ENCODE assay signal across 1 cellular context in genomic region chr17:82094931-82095776, GRCh38.
TF ChIP-seq lines count a peak whose summit lies in the region.

No MANE protein-coding gene starts in this region.

TF ChIP-seq in HepG2, 621 proteins besides CTCF, POLR2A, EP300 and RAD21 (continues in another document):
- TF ChIP-seq ZNF501 (CRISPR knock-in tag; IDR thresholded peaks at IDR 0.05): peak; percentile 66; the same call in 1 of the 2 replicates
- no peak for TF ChIP-seq IKZF1 (IDR thresholded peaks at IDR 0.05)
- TF ChIP-seq TP53 (CRISPR knock-in tag; conservative IDR thresholded peaks at IDR 0.05): no peak
- TF ChIP-seq SALL1 (CRISPR knock-in tag; IDR thresholded peaks at IDR 0.05): 0 out of 2 replicates have a peak, but pooled peaks have one; percentile 16
- peak; percentile 78; the same call in 1 of the 2 replicates for TF ChIP-seq ZBTB38 (CRISPR knock-in tag; IDR thresholded peaks at IDR 0.05)
- TF ChIP-seq CREB3 (CRISPR knock-in tag; IDR thresholded peaks at IDR 0.05): no peak
- TF ChIP-seq ARNT (IDR thresholded peaks at IDR 0.05): no peak
- TF ChIP-seq TGIF2 (CRISPR knock-in tag; IDR thresholded peaks at IDR 0.05): no peak
- no peak for TF ChIP-seq ZBTB26 (CRISPR knock-in tag; IDR thresholded peaks at IDR 0.05; ENCODE audit: borderline replicate concordance)
- TF ChIP-seq PRMT3 (CRISPR knock-in tag; IDR thresholded peaks at IDR 0.05; ENCODE audit: borderline replicate concordance, low read depth): no peak
- TF ChIP-seq HOXD1 (CRISPR knock-in tag; IDR thresholded peaks at IDR 0.05): no peak
- no peak for TF ChIP-seq STAT6 (CRISPR knock-in tag; IDR thresholded peaks at IDR 0.05; ENCODE audit: borderline replicate concordance)
- TF ChIP-seq HDAC6 (IDR thresholded peaks at IDR 0.05; ENCODE audit: low read depth, low read length): no peak
- no peak for TF ChIP-seq MAZ (IDR thresholded peaks at IDR 0.05; ENCODE audit: borderline replicate concordance, low read depth, low read length)
- 0 out of 2 replicates have a peak, but pooled peaks have one; percentile 9 for TF ChIP-seq MAZ (CRISPR knock-in tag; IDR thresholded peaks at IDR 0.05; ENCODE audit: low read depth)
- TF ChIP-seq ZMYM3 (CRISPR knock-in tag; IDR thresholded peaks at IDR 0.05): no peak
- no peak for TF ChIP-seq ZNF792 (CRISPR knock-in tag; IDR thresholded peaks at IDR 0.05)
- peak; percentile 26 for TF ChIP-seq HNRNPLL (IDR thresholded peaks at IDR 0.05; ENCODE audit: low read depth, low read length, poor library complexity, severe bottlenecking)
- no peak for TF ChIP-seq ZNF589 (CRISPR knock-in tag; conservative IDR thresholded peaks at IDR 0.05)
- no peak for TF ChIP-seq HMGA1 (CRISPR knock-in tag; conservative IDR thresholded peaks at IDR 0.05)
- TF ChIP-seq BRD4 (CRISPR knock-in tag; IDR thresholded peaks at IDR 0.05): no peak
- TF ChIP-seq SRSF4 (IDR thresholded peaks at IDR 0.05; ENCODE audit: low read depth, low read length, poor library complexity, severe bottlenecking): no peak
- TF ChIP-seq FOXA3 (CRISPR knock-in tag; IDR thresholded peaks at IDR 0.05): no peak
- TF ChIP-seq AKAP8 (CRISPR knock-in tag; IDR thresholded peaks at IDR 0.05): 0 out of 2 replicates have a peak, but pooled peaks have one; percentile 17
- no peak for TF ChIP-seq ASH2L (IDR thresholded peaks at IDR 0.05; ENCODE audit: insufficient read length, low read depth, low read length)
- TF ChIP-seq ZNF672 (CRISPR knock-in tag; IDR thresholded peaks at IDR 0.05): no peak
- no peak for TF ChIP-seq IRF2 (CRISPR knock-in tag; IDR thresholded peaks at IDR 0.05)
- TF ChIP-seq SOX6 (IDR thresholded peaks at IDR 0.05): no peak
- no peak for TF ChIP-seq SOX6 (CRISPR knock-in tag; IDR thresholded peaks at IDR 0.05)
- no peak for TF ChIP-seq FOXP4 (CRISPR knock-in tag; IDR thresholded peaks at IDR 0.05)
- TF ChIP-seq DDIT3 (CRISPR knock-in tag; IDR thresholded peaks at IDR 0.05): no peak
- no peak for TF ChIP-seq MTA3 (CRISPR knock-in tag; IDR thresholded peaks at IDR 0.05)
- TF ChIP-seq ZBTB46 (CRISPR knock-in tag; IDR thresholded peaks at IDR 0.05; ENCODE audit: borderline replicate concordance): no peak
- no peak for TF ChIP-seq ZFP36 (IDR thresholded peaks at IDR 0.05; ENCODE audit: borderline replicate concordance, low read depth, low read length, partially characterized antibody)
- TF ChIP-seq ZNF282 (IDR thresholded peaks at IDR 0.05; ENCODE audit: partially characterized antibody): no peak
- no peak for TF ChIP-seq JUN (CRISPR knock-in tag; IDR thresholded peaks at IDR 0.05)
- TF ChIP-seq RFX3 (CRISPR knock-in tag; IDR thresholded peaks at IDR 0.05): no peak
- no peak for TF ChIP-seq XBP1 (CRISPR knock-in tag; IDR thresholded peaks at IDR 0.05)
- no peak for TF ChIP-seq MTA1 (CRISPR knock-in tag; IDR thresholded peaks at IDR 0.05; ENCODE audit: borderline replicate concordance)
- no peak for TF ChIP-seq ZNF468 (CRISPR knock-in tag; IDR thresholded peaks at IDR 0.05)
- no peak for TF ChIP-seq ZNF350 (CRISPR knock-in tag; IDR thresholded peaks at IDR 0.05; ENCODE audit: borderline replicate concordance, low read depth)
- no peak for TF ChIP-seq MTERF4 (CRISPR knock-in tag; IDR thresholded peaks at IDR 0.05)
- TF ChIP-seq ZNF17 (CRISPR knock-in tag; IDR thresholded peaks at IDR 0.05): no peak
- TF ChIP-seq PATZ1 (CRISPR knock-in tag; IDR thresholded peaks at IDR 0.05): peak; percentile 18
- no peak for TF ChIP-seq ZNF777 (CRISPR knock-in tag; IDR thresholded peaks at IDR 0.05)
- TF ChIP-seq ZFAT (CRISPR knock-in tag; conservative IDR thresholded peaks at IDR 0.05): no peak
- peak; percentile 83; the same call in 1 of the 2 replicates for TF ChIP-seq PCBP1 (IDR thresholded peaks at IDR 0.05; ENCODE audit: borderline replicate concordance, low read depth, low read length)
- no peak for TF ChIP-seq NFKB2 (CRISPR knock-in tag; IDR thresholded peaks at IDR 0.05; ENCODE audit: borderline replicate concordance)
- TF ChIP-seq PREB (CRISPR knock-in tag; IDR thresholded peaks at IDR 0.05): no peak
- no peak for TF ChIP-seq ZNF891 (CRISPR knock-in tag; IDR thresholded peaks at IDR 0.05)
- TF ChIP-seq RXRA (CRISPR knock-in tag; IDR thresholded peaks at IDR 0.05): no peak
- TF ChIP-seq ARID4A (CRISPR knock-in tag; IDR thresholded peaks at IDR 0.05; ENCODE audit: borderline replicate concordance): no peak
